In genomic region chr3:33438284-33438668, GRCh38 we compare ENCODE assay signal across 8 cellular contexts. TPM values are rescaled to one million over a fixed set of nuclear protein-coding genes. Genes with fewer than 3 reads are reported as not detected.
DNase-seq lines count a peak whose midpoint lies in the region; ATAC-seq, FAIRE-seq and TF ChIP-seq lines count a peak whose summit lies in the region.

No MANE protein-coding gene starts in this region.

- CTCF ChIA-PET in Caco-2 (lab: Charles Lee): no interaction called here

- H3K4me3 ChIP-seq in Caco-2 (ENCODE audit: low read depth, low read length) (peak overlapping the region; percentile 100), bronchial epithelial cell (ENCODE audit: low read depth, low read length) (peak overlapping the region; percentile 85), mesenchymal stem cell (ENCODE audit: insufficient read depth in 1 of 2, low read depth in 1 of 2, low read length in 2 of 2) (peak overlapping the region in 1 of 2 experiments; percentile 97), aorta (ENCODE audit: low read length in 2 of 2) (peak overlapping the region; percentile 55 to 74)

- H4K8ac ChIP-seq in mesenchymal stem cell (ENCODE audit: low read length): no peak overlapping the region

- no peak overlapping the region for H4K91ac ChIP-seq in mesenchymal stem cell (ENCODE audit: low read length)

- no peak overlapping the region for H2BK12ac ChIP-seq in mesenchymal stem cell (ENCODE audit: low read length in 2 of 2)

- no peak overlapping the region for H3K18ac ChIP-seq in mesenchymal stem cell (ENCODE audit: low read depth in 1 of 2, low read length in 2 of 2)

- POLR2A ChIA-PET in Caco-2 (lab: Charles Lee): no interaction called here

- H3K4me3 Mint-ChIP-seq in Caco-2 (ENCODE audit: unreplicated experiment): peak overlapping the region; percentile 98

- peaks cover 23% of the 10 kb centered on the region for H3K4me1 Mint-ChIP-seq in Caco-2 (ENCODE audit: low read depth, unreplicated experiment)

- no peak overlapping the region for H3K14ac ChIP-seq in mesenchymal stem cell (ENCODE audit: low read length in 2 of 2)

- H3K36me3 Mint-ChIP-seq in Caco-2 (ENCODE audit: insufficient read depth, unreplicated experiment): peaks cover 26% of the 10 kb centered on the region

- H2BK120ac ChIP-seq in mesenchymal stem cell (ENCODE audit: low read depth, low read length): no peak overlapping the region

- no peaks in the 10 kb centered on the region for H3K9me3 Mint-ChIP-seq in Caco-2 (ENCODE audit: unreplicated experiment)

- no peaks in the 10 kb centered on the region for H3K36me3 ChIP-seq in Caco-2 (ENCODE audit: control insufficient read depth, insufficient read depth, low read length)
- no peaks in the 10 kb centered on the region for H3K36me3 ChIP-seq in bronchial epithelial cell (ENCODE audit: control insufficient read depth, insufficient read depth, low read length)
- H3K36me3 ChIP-seq in mesenchymal stem cell (ENCODE audit: control insufficient read depth in 1 of 2, insufficient read depth in 2 of 2, low read depth in 1 of 2, low read length in 2 of 2): peaks cover 0 to 3% of the 10 kb centered on the region in 2 experiments
- no peaks in the 10 kb centered on the region for H3K36me3 ChIP-seq in aorta (ENCODE audit: control insufficient read depth in 1 of 2, insufficient read depth in 2 of 2, low read length in 1 of 2)

- intact Hi-C loops in Caco-2 (cut with micrococcal nuclease; ENCODE audit: unreplicated experiment) (no loop called here), aorta (cut with DNase I) (no loop called here)

- H3K9ac ChIP-seq in mesenchymal stem cell (ENCODE audit: low read length): peak overlapping the region; percentile 97

- no peak for FAIRE-seq in bronchial epithelial cell (lab: Jason Lieb, UNC)

- peaks cover 1% of the 10 kb centered on the region for H3K79me1 ChIP-seq in mesenchymal stem cell (replicated peaks; ENCODE audit: low read length, poor library complexity, severe bottlenecking)

- H2BK5ac ChIP-seq in mesenchymal stem cell (ENCODE audit: low read depth, low read length, poor library complexity, severe bottlenecking): no peak overlapping the region

- BruUV-seq in Caco-2 (replicated peaks; lab: Mats Ljungman, UMichigan): no TSS peak

- H2AK5ac ChIP-seq in mesenchymal stem cell (ENCODE audit: low read length, severe bottlenecking): no peak overlapping the region

- H3K4me2 ChIP-seq in mesenchymal stem cell (ENCODE audit: low read length, poor library complexity, severe bottlenecking): peak overlapping the region; percentile 86

- peak overlapping the region; percentile 18 for H3K27ac ChIP-seq in mesenchymal stem cell (ENCODE audit: low read length, poor library complexity, severe bottlenecking)
- H3K27ac ChIP-seq in aorta (ENCODE audit: low read depth in 1 of 2, low read length in 2 of 2): peak overlapping the region; percentile 30 to 48

- H2BK15ac ChIP-seq in mesenchymal stem cell (ENCODE audit: low read depth, poor library complexity, severe bottlenecking): no peak overlapping the region

- no peak for ATAC-seq in aorta (ENCODE audit: low FRiP score)
- ATAC-seq in HG02981 (IDR thresholded peaks at IDR 0.05; ENCODE audit: unreplicated experiment): no peak
- ATAC-seq in GM18909 (IDR thresholded peaks at IDR 0.05; ENCODE audit: poor library complexity, unreplicated experiment): no peak

- no peaks in the 10 kb centered on the region for H3K27me3 ChIP-seq in Caco-2 (replicated peaks; ENCODE audit: control insufficient read depth, insufficient read depth, low read length)
- no peaks in the 10 kb centered on the region for H3K27me3 ChIP-seq in bronchial epithelial cell (ENCODE audit: control insufficient read depth, insufficient read depth, low read length)
- no peaks in the 10 kb centered on the region for H3K27me3 ChIP-seq in mesenchymal stem cell (ENCODE audit: control insufficient read depth in 1 of 2, insufficient read depth in 1 of 2, low read length in 2 of 2)
- H3K27me3 ChIP-seq in aorta (ENCODE audit: control insufficient read depth in 1 of 2, insufficient read depth in 2 of 2, low read length in 1 of 2): no peaks in the 10 kb centered on the region

- 4% methylated on average over 4 of the region's 4 CpGs for WGBS in mesenchymal stem cell
- 3 to 7% methylated on average over 4 of the region's 4 CpGs for WGBS in aorta, 2 donors

- H2AFZ ChIP-seq in mesenchymal stem cell (ENCODE audit: low read depth, low read length): no peak overlapping the region

- H3K27me3 Mint-ChIP-seq in Caco-2 (ENCODE audit: insufficient read depth, unreplicated experiment): no peaks in the 10 kb centered on the region

- peak overlapping the region; percentile 83 for H3K27ac Mint-ChIP-seq in Caco-2 (ENCODE audit: unreplicated experiment)

- H3K23ac ChIP-seq in mesenchymal stem cell (ENCODE audit: low read length in 2 of 2): no peak overlapping the region

- peaks cover 23% of the 10 kb centered on the region for H3K4me1 ChIP-seq in Caco-2
- peaks cover 10% of the 10 kb centered on the region for H3K4me1 ChIP-seq in mesenchymal stem cell (ENCODE audit: control insufficient read depth, insufficient read depth, low read depth, low read length)
- peaks cover 0 to 4% of the 10 kb centered on the region in 2 donors for H3K4me1 ChIP-seq in aorta (ENCODE audit: control insufficient read depth in 1 of 2, insufficient read depth in 2 of 2, low read length in 2 of 2)

- TF ChIP-seq CTCF in Caco-2 (IDR thresholded peaks at IDR 0.05; ENCODE audit: insufficient read depth in 1 of 2, low read depth in 1 of 2, low read length in 1 of 2, severe bottlenecking in 1 of 2, unreplicated experiment in 1 of 2) (no peak), bronchial epithelial cell (IDR thresholded peaks at IDR 0.05; ENCODE audit: insufficient read depth, low read length, severe bottlenecking) (no peak)

- no peaks in the 10 kb centered on the region for H3K9me3 ChIP-seq in Caco-2
- no peaks in the 10 kb centered on the region for H3K9me3 ChIP-seq in mesenchymal stem cell (ENCODE audit: control insufficient read depth, low read length)
- no peaks in the 10 kb centered on the region for H3K9me3 ChIP-seq in aorta (ENCODE audit: control insufficient read depth, low read length)

- DNase-seq in Caco-2 (no peak), M059J (ENCODE audit: low read depth) (peak; percentile 36), bronchial epithelial cell (ENCODE audit: low read depth) (peak; percentile 37), mesenchymal stem cell (peak; percentile 63), aorta (no peak), GOT3 (lab: John Stamatoyannopoulos, UW) (no peak)

- no peak overlapping the region for H3K4ac ChIP-seq in mesenchymal stem cell (ENCODE audit: low read depth in 1 of 2, low read length in 2 of 2)

RNA-seq across cellular contexts. Expression of gene UBP1, which starts 1.9 kb away (rescaled TPM):
- total RNA-seq in Caco-2 (2022): 87.7 and 90.8 TPM in 2 replicates
- 23.9 and 25.9 TPM in 2 replicates for total RNA-seq in M059J (2014; rRNA removed; shearing (Covaris generic))
- total RNA-seq in bronchial epithelial cell: 32.9 and 34.8 TPM in 2 replicates
- polyA plus RNA-seq in mesenchymal stem cell (2013, experiment 1 of 2): 82.8 TPM
- polyA plus RNA-seq in mesenchymal stem cell (2013, experiment 2 of 2): 76.9 TPM
- total RNA-seq in aorta: 10 to 100 TPM; 56.5 to 62.8 TPM
- polyA plus RNA-seq in aorta: 10 to 100 TPM; 39.8 to 45.4 TPM

Comparison
In these comparisons a context has a peak if more than half of its experiments do, and no peak if none do; other contexts are left out.
1. DNase-seq: peak in M059J (single experiment), bronchial epithelial cell (single experiment) and mesenchymal stem cell (single experiment); none in Caco-2 (0 of 2), aorta (0 of 2) and GOT3 (single experiment).